In genomic region chr15:55513125-55513524, GRCh38 we compare ENCODE assay signal across 28 cellular contexts. TPM values are rescaled to one million over a fixed set of nuclear protein-coding genes. Genes with fewer than 3 reads are reported as not detected.
"Had no signal": no experiment of that assay in that cellular context is flagged by ENCODE, and none has a peak within 500 bp of the region (broad histone marks: within the 10 kb centered on the region; RNA-seq: fewer than 3 reads in every experiment).

No MANE protein-coding gene starts in this region.

- H3K4me1 Mint-ChIP-seq: activated CD4-positive, alpha-beta T cell treated with anti-CD3 and anti-CD28 coated beads for 36 hours; brain; immature natural killer cell; stimulated activated naive B cell treated with anti-CD40 and anti-IgM and Interleukin-4, amounts not matched to agents 10 μg/mL and 1 μg/mL and 100 μg/mL, for 72 hours had no signal

- H3K4me1 ChIP-seq: foreskin keratinocyte, heart left ventricle, pancreas, prostate gland, sigmoid colon, stomach, tibial artery had no signal

- H3K4me3 ChIP-seq: heart left ventricle, lung, mucosa of descending colon, pancreas, prostate gland, sigmoid colon, stomach, tibial artery had no signal

- H3K36me3 ChIP-seq: heart left ventricle, pancreas, prostate gland, sigmoid colon, stomach, tibial artery had no signal

- H3K27ac Mint-ChIP-seq: activated CD4-positive, alpha-beta T cell treated with anti-CD3 and anti-CD28 coated beads for 36 hours; activated naive CD8-positive, alpha-beta T cell; brain; immature natural killer cell; natural killer cell treated with Interleukin-12 subunit alpha and Interleukin-12 subunit beta and Interleukin-15 and Interleukin-18, amount 100 ng/mL, for 72 hours; stimulated activated naive B cell treated with anti-CD40 and anti-IgM and Interleukin-4, amounts not matched to agents 10 μg/mL and 1 μg/mL and 100 μg/mL, for 72 hours had no signal

- H3K27ac ChIP-seq: foreskin keratinocyte, heart left ventricle, pancreas, prostate gland, sigmoid colon, stomach, tibial artery had no signal

- H3K27me3 Mint-ChIP-seq: activated CD4-positive, alpha-beta T cell treated with anti-CD3 and anti-CD28 coated beads for 36 hours; activated naive CD8-positive, alpha-beta T cell; brain; stimulated activated naive B cell treated with anti-CD40 and anti-IgM and Interleukin-4, amounts not matched to agents 10 μg/mL and 1 μg/mL and 100 μg/mL, for 72 hours had no signal

- H3K36me3 Mint-ChIP-seq: activated naive CD8-positive, alpha-beta T cell; brain; immature natural killer cell; natural killer cell treated with Interleukin-12 subunit alpha and Interleukin-12 subunit beta and Interleukin-15 and Interleukin-18, amount 100 ng/mL, for 72 hours; stimulated activated naive B cell treated with anti-CD40 and anti-IgM and Interleukin-4, amounts not matched to agents 10 μg/mL and 1 μg/mL and 100 μg/mL, for 72 hours had no signal

- DNase-seq: activated CD4-positive, alpha-beta T cell treated with anti-CD3 and anti-CD28 coated beads, Interleukin-2, amount 50 U/mL, for 4 hours; activated CD4-positive, CD25-positive, alpha-beta regulatory T cell; activated effector memory CD4-positive, alpha-beta T cell treated with Interleukin-2 at 50 U/mL for 16 hours; activated naive CD4-positive, alpha-beta T cell treated with Interleukin-2 at 50 U/mL for 16 hours; activated T-cell treated with anti-CD3 and anti-CD28 coated beads for 4 hours; cortex of kidney; foreskin keratinocyte; heart left ventricle; immature natural killer cell; kidney; left colon; mucosa of descending colon; nucleus accumbens; pancreas; sigmoid colon; small intestine; stimulated activated CD4-positive, alpha-beta T cell treated with anti-CD3 and anti-CD28 coated beads, Interleukin-1b, Interleukin-23, amount 100 ng/mL, for 48 hours; stimulated activated naive B cell treated with anti-CD40 and anti-IgM and Interleukin-4, amounts not matched to agents 10 μg/mL and 1 μg/mL and 100 μg/mL, for 72 hours; stomach; tibial artery had no signal

- FAIRE-seq: endothelial cell of umbilical vein, kidney, pancreas, small intestine had no signal

- ATAC-seq: activated CD4-positive, alpha-beta T cell treated with anti-CD3 and anti-CD28 coated beads for 36 hours; foreskin keratinocyte; heart left ventricle; left colon; mucosa of descending colon; natural killer cell treated with Interleukin-12 subunit alpha and Interleukin-12 subunit beta and Interleukin-15 and Interleukin-18, amount 100 ng/mL, for 72 hours; pancreas; stimulated activated naive B cell treated with anti-CD40 and anti-IgM and Interleukin-4, amounts not matched to agents 10 μg/mL and 1 μg/mL and 100 μg/mL, for 72 hours had no signal

- H3K4me3 Mint-ChIP-seq: activated CD4-positive, alpha-beta T cell treated with anti-CD3 and anti-CD28 coated beads for 36 hours; activated naive CD8-positive, alpha-beta T cell; brain; immature natural killer cell; natural killer cell treated with Interleukin-12 subunit alpha and Interleukin-12 subunit beta and Interleukin-15 and Interleukin-18, amount 100 ng/mL, for 72 hours; stimulated activated naive B cell treated with anti-CD40 and anti-IgM and Interleukin-4, amounts not matched to agents 10 μg/mL and 1 μg/mL and 100 μg/mL, for 72 hours had no signal

- H3K9me3 Mint-ChIP-seq: brain; immature natural killer cell; natural killer cell treated with Interleukin-12 subunit alpha and Interleukin-12 subunit beta and Interleukin-15 and Interleukin-18, amount 100 ng/mL, for 72 hours; stimulated activated naive B cell treated with anti-CD40 and anti-IgM and Interleukin-4, amounts not matched to agents 10 μg/mL and 1 μg/mL and 100 μg/mL, for 72 hours had no signal

- H3K9me3 ChIP-seq: heart left ventricle, mucosa of descending colon, pancreas, prostate gland, sigmoid colon, stomach, tibial artery had no signal

- H3K27me3 ChIP-seq: foreskin keratinocyte, pancreas, sigmoid colon, stomach, tibial artery had no signal

RNA-seq across cellular contexts. Expression of gene DNAAF4, which starts 5.1 kb away (rescaled TPM):
- total RNA-seq: natural killer cell treated with Interleukin-12 subunit alpha and Interleukin-12 subunit beta and Interleukin-15 and Interleukin-18, amount 100 ng/mL, for 72 hours; T-helper 1 cell treated with Interleukin-12 subunit alpha and Interleukin-12 subunit beta and Interleukin-4 antibody, amounts not matched to agents 30 ng/mL and 1 ng/mL, for 36 hours had no signal
- polyA plus RNA-seq: immature natural killer cell had no signal
